In the genomic region with DNA sequence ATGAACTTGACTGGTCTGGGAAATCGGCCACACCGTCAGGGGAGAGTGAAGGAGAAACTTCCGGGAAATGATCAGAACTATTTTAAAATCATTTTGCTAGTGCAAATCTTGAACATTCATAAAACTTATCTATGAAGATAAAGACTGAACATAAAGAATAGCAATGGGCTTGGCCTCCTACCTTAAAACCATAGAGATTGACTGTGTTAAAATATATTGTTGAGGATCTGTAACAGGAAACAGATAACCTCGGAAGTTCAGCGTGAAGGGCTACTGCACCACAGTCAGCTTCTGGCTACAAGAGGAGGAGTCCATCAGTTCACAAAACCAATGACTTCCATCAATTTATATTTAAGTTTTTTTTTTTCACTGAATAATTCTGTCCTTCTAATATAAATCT, we compare ENCODE assay signal across 16 cellular contexts.
"Had no signal": no experiment of that assay in that cellular context is flagged by ENCODE, and none has a peak within 500 bp of the region (broad histone marks: within the 10 kb centered on the region; RNA-seq: fewer than 3 reads in every experiment).

No MANE protein-coding gene starts in this region.

- DNase-seq: IMR-90, Karpas-422, KG1, MM.1S, NCI-H1436, NCI-H187, NCI-H2029 treated with DMSO at 0.1 percent for 48 hours, NCI-H2107, NCI-H2227 treated with DMSO at 0.1 percent for 48 hours, NCI-H524, NCI-H774, SK-N-SH, SW 1271 had no signal

- H3K27ac ChIP-seq: RWPE1 had no signal

- ATAC-seq: HepG2, Panc1 had no signal

- FAIRE-seq: HepG2 had no signal

- H3K9me3 ChIP-seq: SK-N-SH had no signal
